Comparison of ENCODE assay signal across 2 cellular contexts in genomic region chr14:99475660-99476059, GRCh38.
TF ChIP-seq lines count a peak whose summit lies in the region.

No MANE protein-coding gene starts in this region.

TF ChIP-seq in GM23338, 12 proteins besides CTCF, POLR2A, EP300 and RAD21:
- TF ChIP-seq EZH2phosphoT487 (IDR thresholded peaks at IDR 0.05; ENCODE audit: unreplicated experiment), result no peak
- TF ChIP-seq ZNF462 (CRISPR knock-in tag; IDR thresholded peaks at IDR 0.05), result no peak
- no peak for TF ChIP-seq STAT1 (IDR thresholded peaks at IDR 0.05; ENCODE audit: unreplicated experiment)
- no peak for TF ChIP-seq EZH2 (IDR thresholded peaks at IDR 0.05; ENCODE audit: low read depth, unreplicated experiment)
- no peak for TF ChIP-seq CREB1 (CRISPR knock-in tag; IDR thresholded peaks at IDR 0.05; ENCODE audit: low read depth)
- no peak for TF ChIP-seq ETS1 (IDR thresholded peaks at IDR 0.05)
- no peak for TF ChIP-seq REST (IDR thresholded peaks at IDR 0.05; ENCODE audit: unreplicated experiment)
- TF ChIP-seq JUNB (IDR thresholded peaks at IDR 0.05; ENCODE audit: unreplicated experiment), result no peak
- TF ChIP-seq ZNF114 (CRISPR knock-in tag; IDR thresholded peaks at IDR 0.05), result no peak

TF ChIP-seq in endothelial cell of umbilical vein, 7 proteins besides CTCF, POLR2A, EP300 and RAD21:
- TF ChIP-seq GATA2 (IDR thresholded peaks at IDR 0.05; ENCODE audit: insufficient read depth, insufficient read length, low read depth, low read length) (no peak), POLR2AphosphoS5 (IDR thresholded peaks at IDR 0.05; ENCODE audit: insufficient read depth, low read depth, low read length) (no peak)
TF ChIP-seq in endothelial cell of umbilical vein: peak in this region for 0.
